In the genomic region with DNA sequence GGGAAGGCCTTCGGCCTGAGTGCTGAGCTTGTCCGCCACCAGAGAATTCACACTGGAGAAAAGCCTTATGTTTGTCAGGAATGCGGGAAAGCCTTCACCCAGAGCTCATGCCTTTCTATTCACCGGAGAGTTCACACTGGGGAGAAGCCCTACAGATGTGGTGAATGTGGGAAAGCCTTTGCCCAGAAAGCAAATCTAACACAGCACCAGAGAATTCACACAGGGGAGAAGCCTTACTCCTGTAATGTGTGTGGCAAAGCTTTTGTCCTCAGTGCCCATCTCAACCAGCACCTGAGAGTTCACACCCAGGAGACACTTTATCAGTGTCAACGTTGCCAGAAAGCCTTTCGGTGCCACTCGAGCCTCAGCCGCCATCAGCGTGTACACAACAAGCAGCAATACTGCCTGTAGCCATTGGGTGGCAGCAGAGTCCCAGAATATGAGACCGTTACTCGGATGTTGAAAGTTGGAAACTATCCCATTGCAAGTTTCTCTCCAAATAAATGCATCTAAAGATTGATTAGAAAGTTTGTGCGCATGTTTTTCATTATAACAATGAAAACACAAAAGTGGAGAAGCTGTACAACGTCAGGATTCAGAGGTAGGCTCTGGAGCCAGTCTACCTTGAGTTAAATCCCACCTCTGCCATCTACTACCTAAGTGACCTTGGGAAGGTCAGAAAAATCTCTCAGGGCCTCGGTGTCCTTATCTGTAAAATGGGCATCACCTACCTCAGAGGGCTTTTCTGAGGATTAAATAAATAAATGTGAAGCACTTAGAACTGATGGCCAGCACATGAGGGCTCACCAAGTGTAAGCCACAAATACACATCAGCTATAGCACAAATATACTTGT, we compare ENCODE assay signal across 8 cellular contexts. TPM values are rescaled to one million over a fixed set of nuclear protein-coding genes. Genes with fewer than 3 reads are reported as not detected.
DNase-seq lines count a peak whose midpoint lies in the region; ATAC-seq and TF ChIP-seq lines count a peak whose summit lies in the region.

No MANE protein-coding gene starts in this region.

- peaks cover 79% of the 10 kb centered on the region for H3K9me3 Mint-ChIP-seq in activated T-helper 2 cell treated with anti-CD3 and anti-CD28 coated beads, Interferon-gamma antibody, Interleukin-2, Interleukin-4, amounts not matched to agents 10 μg/mL and 5 μg/mL and 100 μg/mL, durations not matched to agents 14 hours and 24 hours and 36 hours

- WGBS in ovary, 3 donors: 57 to 60% (median 59%) methylated on average over 14 of the region's 14 CpGs

- ATAC-seq in upper lobe of right lung (peak; percentile 62), HG03354 (IDR thresholded peaks at IDR 0.05; ENCODE audit: poor library complexity, severe bottlenecking, unreplicated experiment) (no peak)

- H3K36me3 ChIP-seq in BLaER1 treated with 17β-estradiol and CSF1 and Interleukin-3, amounts not matched to agents 10 nM and 100 nM: peaks cover 68 to 84% (median 78%) of the 10 kb centered on the region in 11 experiments
- H3K36me3 ChIP-seq in ovary (peaks cover 8% of the 10 kb centered on the region), upper lobe of right lung (peaks cover 44% of the 10 kb centered on the region)

- H3K9me3 ChIP-seq in BLaER1 treated with 17β-estradiol and CSF1 and Interleukin-3, amounts not matched to agents 10 nM and 100 nM (replicated peaks in 1 of 11): peaks cover 86 to 100% (median 95%) of the 10 kb centered on the region in 11 experiments
- H3K9me3 ChIP-seq in ovary (peaks cover 23 to 35% of the 10 kb centered on the region in 2 donors), upper lobe of right lung (peaks cover 8% of the 10 kb centered on the region)

- no peak for TF ChIP-seq EP300 in ovary (IDR thresholded peaks at IDR 0.05)

- peaks cover 73% of the 10 kb centered on the region for H3K36me3 Mint-ChIP-seq in activated T-helper 2 cell treated with anti-CD3 and anti-CD28 coated beads, Interferon-gamma antibody, Interleukin-2, Interleukin-4, amounts not matched to agents 10 μg/mL and 5 μg/mL and 100 μg/mL, durations not matched to agents 14 hours and 24 hours and 36 hours (ENCODE audit: low read depth)

- TF ChIP-seq POLR2A in ovary (IDR thresholded peaks at IDR 0.05): no peak

- no peak overlapping the region for H3K4me3 Mint-ChIP-seq in activated T-helper 2 cell treated with anti-CD3 and anti-CD28 coated beads, Interferon-gamma antibody, Interleukin-2, Interleukin-4, amounts not matched to agents 10 μg/mL and 5 μg/mL and 100 μg/mL, durations not matched to agents 14 hours and 24 hours and 36 hours (ENCODE audit: low read depth)

- intact Hi-C loops in ovary (cut with DNase I) (no loop called here), upper lobe of right lung (cut with DNase I) (no loop called here)
- intact Hi-C loops in activated T-helper 2 cell treated with anti-CD3 and anti-CD28 coated beads, Interferon-gamma antibody, Interleukin-2, Interleukin-4, amounts not matched to agents 10 μg/mL and 5 μg/mL and 100 μg/mL, durations not matched to agents 14 hours and 24 hours and 36 hours (cut with micrococcal nuclease): no loop called here

- no peak overlapping the region for H3K9ac ChIP-seq in BLaER1 treated with 17β-estradiol and CSF1 and Interleukin-3, amounts not matched to agents 10 nM and 100 nM

- peaks cover 0 to 6% (median 0%) of the 10 kb centered on the region in 10 experiments; a peak in 2 of 20 replicates for H3K4me1 ChIP-seq in BLaER1 treated with 17β-estradiol and CSF1 and Interleukin-3, amounts not matched to agents 10 nM and 100 nM
- H3K4me1 ChIP-seq in ovary (ENCODE audit: insufficient read depth) (no peaks in the 10 kb centered on the region), upper lobe of right lung (peaks cover 11% of the 10 kb centered on the region)

- peaks cover 3% of the 10 kb centered on the region for H3K27me3 Mint-ChIP-seq in activated T-helper 2 cell treated with anti-CD3 and anti-CD28 coated beads, Interferon-gamma antibody, Interleukin-2, Interleukin-4, amounts not matched to agents 10 μg/mL and 5 μg/mL and 100 μg/mL, durations not matched to agents 14 hours and 24 hours and 36 hours (ENCODE audit: low read depth)

- peaks cover 1% of the 10 kb centered on the region for H3K4me1 Mint-ChIP-seq in activated T-helper 2 cell treated with anti-CD3 and anti-CD28 coated beads, Interferon-gamma antibody, Interleukin-2, Interleukin-4, amounts not matched to agents 10 μg/mL and 5 μg/mL and 100 μg/mL, durations not matched to agents 14 hours and 24 hours and 36 hours (ENCODE audit: low read depth)

- TF ChIP-seq CTCF in epithelial cell of proximal tubule (conservative IDR thresholded peaks at IDR 0.05; ENCODE audit: low read depth, low read length): peak; percentile 46
- TF ChIP-seq CTCF in ovary (IDR thresholded peaks at IDR 0.05): peak in 1 of 3 donors; percentile 10
- peak; percentile 82 for TF ChIP-seq CTCF in upper lobe of right lung (IDR thresholded peaks at IDR 0.05)

- DNase-seq in HT-29 (ENCODE audit: low spot score): peak; percentile 94
- peak; percentile 68 to 74 for DNase-seq in activated CD4-positive, alpha-beta T cell treated with anti-CD3 and anti-CD28 coated beads, Interleukin-2, amount 50 U/mL, for 48 hours
- no peak for DNase-seq in epithelial cell of proximal tubule (ENCODE audit: low read depth)
- peak in 3 of 5 donors; percentile 36 to 55 (median 50) for DNase-seq in ovary
- DNase-seq in upper lobe of right lung: peak; percentile 70
- no peak for DNase-seq in activated T-helper 2 cell treated with anti-CD3 and anti-CD28 coated beads, Interferon-gamma antibody, Interleukin-2, Interleukin-4, amounts not matched to agents 10 μg/mL and 5 μg/mL and 100 μg/mL, durations not matched to agents 14 hours and 24 hours and 36 hours (ENCODE audit: low spot score)

- H3K27ac ChIP-seq in BLaER1 treated with 17β-estradiol and CSF1 and Interleukin-3, amounts not matched to agents 10 nM and 100 nM: no peak overlapping the region
- H3K27ac ChIP-seq in ovary: no peak overlapping the region
- H3K27ac ChIP-seq in upper lobe of right lung: no peak overlapping the region

- H3K27me3 ChIP-seq in BLaER1 treated with 17β-estradiol and CSF1 and Interleukin-3, amounts not matched to agents 10 nM and 100 nM: peaks cover 0 to 8% (median 0%) of the 10 kb centered on the region in 11 experiments; a peak in 1 of 22 replicates
- no peaks in the 10 kb centered on the region for H3K27me3 ChIP-seq in ovary
- H3K27me3 ChIP-seq in upper lobe of right lung: no peaks in the 10 kb centered on the region

- no peaks in the 10 kb centered on the region for H4K20me1 ChIP-seq in BLaER1 treated with 17β-estradiol and CSF1 and Interleukin-3, amounts not matched to agents 10 nM and 100 nM

- H3K4me2 ChIP-seq in BLaER1 treated with 17β-estradiol and CSF1 and Interleukin-3, amounts not matched to agents 10 nM and 100 nM: no peak overlapping the region

- no peak overlapping the region for H3K27ac Mint-ChIP-seq in activated T-helper 2 cell treated with anti-CD3 and anti-CD28 coated beads, Interferon-gamma antibody, Interleukin-2, Interleukin-4, amounts not matched to agents 10 μg/mL and 5 μg/mL and 100 μg/mL, durations not matched to agents 14 hours and 24 hours and 36 hours

- peak overlapping the region in 7 of 10 experiments; percentile 14 to 59 (median 39); a peak in 9 of 20 replicates for H3K4me3 ChIP-seq in BLaER1 treated with 17β-estradiol and CSF1 and Interleukin-3, amounts not matched to agents 10 nM and 100 nM
- no peak overlapping the region for H3K4me3 ChIP-seq in epithelial cell of proximal tubule (ENCODE audit: low read depth, low read length)
- no peak overlapping the region for H3K4me3 ChIP-seq in ovary
- H3K4me3 ChIP-seq in upper lobe of right lung: no peak overlapping the region

RNA-seq across cellular contexts. Expression of gene ZNF473, which starts 21.1 kb away (rescaled TPM):
- 18.9 and 25.1 TPM in 2 replicates for total RNA-seq in HT-29 (2014; rRNA removed; shearing (Covaris generic))
- 5.1 and 6.9 TPM in 2 replicates for total RNA-seq in epithelial cell of proximal tubule
- total RNA-seq in ovary: 10 to 100 TPM in 2 of 7 donors, 1 to 10 TPM in 5; 6.3 to 12.1 (median 7.7) TPM
- polyA plus RNA-seq in ovary: 10 to 100 TPM in 1 of 2 donors, 1 to 10 TPM in 1; 2.1 to 10.7 TPM
- total RNA-seq in upper lobe of right lung: 8.4 TPM
- total RNA-seq in activated T-helper 2 cell treated with anti-CD3 and anti-CD28 coated beads, Interferon-gamma antibody, Interleukin-2, Interleukin-4, amounts not matched to agents 10 μg/mL and 5 μg/mL and 100 μg/mL, durations not matched to agents 14 hours and 24 hours and 36 hours: 11.2 TPM in 2 replicates

RNA-seq across cellular contexts. Expression of gene VRK3, which starts 21.7 kb away (rescaled TPM):
- total RNA-seq in HT-29 (2014; rRNA removed; shearing (Covaris generic)): 46.1 and 47.7 TPM in 2 replicates
- total RNA-seq in epithelial cell of proximal tubule (31.0 and 33.6 TPM in 2 replicates), ovary (10 to 100 TPM; 26.3 to 44.7 (median 34.0) TPM), upper lobe of right lung (39.5 TPM)
- 10 to 100 TPM; 26.1 to 52.5 TPM for polyA plus RNA-seq in ovary
- total RNA-seq in activated T-helper 2 cell treated with anti-CD3 and anti-CD28 coated beads, Interferon-gamma antibody, Interleukin-2, Interleukin-4, amounts not matched to agents 10 μg/mL and 5 μg/mL and 100 μg/mL, durations not matched to agents 14 hours and 24 hours and 36 hours: 60.8 and 67.7 TPM in 2 replicates

Comparison
In these comparisons a context has a peak if more than half of its experiments do, and no peak if none do; other contexts are left out.
1. H3K4me3 ChIP-seq: peak in BLaER1 treated with 17β-estradiol and CSF1 and Interleukin-3, amounts not matched to agents 10 nM and 100 nM (7 of 10); none in epithelial cell of proximal tubule (single experiment), ovary (single experiment) and upper lobe of right lung (single experiment).
2. DNase-seq: peak in HT-29 (single experiment), activated CD4-positive, alpha-beta T cell treated with anti-CD3 and anti-CD28 coated beads, Interleukin-2, amount 50 U/mL, for 48 hours (2 of 2), ovary (3 of 5) and upper lobe of right lung (single experiment); none in epithelial cell of proximal tubule (single experiment) and activated T-helper 2 cell treated with anti-CD3 and anti-CD28 coated beads, Interferon-gamma antibody, Interleukin-2, Interleukin-4, amounts not matched to agents 10 μg/mL and 5 μg/mL and 100 μg/mL, durations not matched to agents 14 hours and 24 hours and 36 hours (single experiment).